In the genomic region with DNA sequence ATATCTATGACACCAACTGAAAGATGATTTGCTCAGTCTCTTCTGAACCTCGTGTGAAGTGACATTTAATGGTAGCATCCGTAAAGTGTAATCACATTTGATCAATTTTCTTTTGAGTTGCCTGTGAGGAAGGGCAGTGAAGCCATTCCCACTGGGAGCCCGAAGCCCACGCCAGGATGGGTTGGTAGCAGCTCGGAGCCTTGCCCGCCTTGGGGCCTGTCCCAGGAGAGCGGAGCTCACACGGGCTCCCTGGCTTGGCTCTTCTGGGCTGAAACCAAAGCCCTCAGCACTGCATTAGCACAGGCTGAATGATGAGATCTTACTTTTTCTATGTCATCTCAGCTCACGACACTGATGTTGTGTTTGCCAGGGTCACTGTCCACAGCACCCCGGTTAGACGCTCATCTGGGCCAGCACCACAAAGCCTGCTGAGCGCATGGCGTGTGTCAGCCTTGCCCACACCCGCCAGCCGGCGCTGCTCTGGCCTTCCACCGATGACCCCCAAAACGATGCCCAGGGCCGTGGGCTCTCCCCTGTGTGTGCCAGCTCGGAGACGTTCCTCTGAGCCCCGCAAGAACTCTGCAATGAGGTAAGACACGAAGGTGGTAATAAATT, we compare ENCODE assay signal across 36 cellular contexts.
"Had no signal": no experiment of that assay in that cellular context is flagged by ENCODE, and none has a peak within 500 bp of the region (broad histone marks: within the 10 kb centered on the region; RNA-seq: fewer than 3 reads in every experiment).

No MANE protein-coding gene starts in this region.

- FAIRE-seq: astrocyte, TTC549 had no signal

- H3K27ac ChIP-seq: body of pancreas, brain microvascular endothelial cell, breast epithelium, VCaP had no signal

- H3K27me3 Mint-ChIP-seq: activated B cell treated with CpG ODN at 0.5 μM for 24 hours; activated CD4-positive, alpha-beta memory T cell treated with anti-CD3 and anti-CD28 coated beads for 36 hours; activated CD4-positive, alpha-beta T cell treated with anti-CD3 and anti-CD28 coated beads, Interleukin-2, amount 10 ng/mL, durations not matched to agents 24 days and 14 days; activated CD8-positive, alpha-beta memory T cell treated with anti-CD3 and anti-CD28 coated beads, Interleukin-2, amount 10 ng/mL, durations not matched to agents 7 days and 5 days; activated naive CD4-positive, alpha-beta T cell treated with anti-CD3 and anti-CD28 coated beads, Interleukin-2, amount 10 ng/mL, durations not matched to agents 7 days and 5 days; activated naive CD4-positive, alpha-beta T cell treated with anti-CD3 and anti-CD28 coated beads, Interleukin-2, amount 50 U/mL, for 24 hours; activated naive CD8-positive, alpha-beta T cell; activated naive CD8-positive, alpha-beta T cell treated with anti-CD3 and anti-CD28 coated beads, Interleukin-2, amount 10 ng/mL, durations not matched to agents 7 days and 5 days; activated naive CD8-positive, alpha-beta T cell treated with anti-CD3 and anti-CD28 coated beads, Interleukin-2, amount 50 U/mL, for 24 hours; activated T-cell treated with anti-CD3 and anti-CD28 coated beads, Interleukin-2, amount 50 U/mL, for 24 hours had no signal

- H3K9me3 Mint-ChIP-seq: activated B cell treated with CpG ODN at 0.5 μM for 24 hours; activated CD4-positive, alpha-beta memory T cell treated with anti-CD3 and anti-CD28 coated beads for 36 hours; activated CD4-positive, alpha-beta T cell treated with anti-CD3 and anti-CD28 coated beads, Interleukin-2, amount 10 ng/mL, durations not matched to agents 24 days and 14 days; activated naive CD4-positive, alpha-beta T cell treated with anti-CD3 and anti-CD28 coated beads, Interleukin-2, amount 10 ng/mL, durations not matched to agents 7 days and 5 days; activated naive CD4-positive, alpha-beta T cell treated with anti-CD3 and anti-CD28 coated beads, Interleukin-2, amount 50 U/mL, for 24 hours; activated naive CD8-positive, alpha-beta T cell treated with anti-CD3 and anti-CD28 coated beads, Interleukin-2, amount 10 ng/mL, durations not matched to agents 7 days and 5 days; activated naive CD8-positive, alpha-beta T cell treated with anti-CD3 and anti-CD28 coated beads, Interleukin-2, amount 50 U/mL, for 24 hours; activated T-cell treated with anti-CD3 and anti-CD28 coated beads, Interleukin-2, amount 50 U/mL, for 24 hours; activated T-helper 2 cell treated with anti-CD3 and anti-CD28 coated beads, Interferon-gamma antibody, Interleukin-2, Interleukin-4, amounts not matched to agents 10 μg/mL and 5 μg/mL and 100 μg/mL, durations not matched to agents 14 hours and 24 hours and 36 hours; T-helper 1 cell treated with Interleukin-12 subunit alpha and Interleukin-12 subunit beta and Interleukin-4 antibody, amounts not matched to agents 30 μg/mL and 1 μg/mL, for 36 hours; T-helper 2 cell treated with Interferon-gamma antibody and Interleukin-4, amounts not matched to agents 5 μg/mL and 100 μg/mL, for 36 hours had no signal

- H3K27ac Mint-ChIP-seq: activated B cell treated with CpG ODN at 0.5 μM for 24 hours; activated CD4-positive, alpha-beta memory T cell treated with anti-CD3 and anti-CD28 coated beads for 36 hours; activated CD4-positive, alpha-beta T cell treated with anti-CD3 and anti-CD28 coated beads, Interleukin-2, amount 10 ng/mL, durations not matched to agents 24 days and 14 days; activated CD8-positive, alpha-beta memory T cell treated with anti-CD3 and anti-CD28 coated beads, Interleukin-2, amount 10 ng/mL, durations not matched to agents 7 days and 5 days; activated CD8-positive, alpha-beta T cell treated with anti-CD3 and anti-CD28 coated beads, Interleukin-2, amount 10 ng/mL, durations not matched to agents 7 days and 5 days; activated naive CD4-positive, alpha-beta T cell treated with anti-CD3 and anti-CD28 coated beads, Interleukin-2, amount 10 ng/mL, durations not matched to agents 7 days and 5 days; activated naive CD4-positive, alpha-beta T cell treated with anti-CD3 and anti-CD28 coated beads, Interleukin-2, amount 50 U/mL, for 24 hours; activated naive CD8-positive, alpha-beta T cell; activated naive CD8-positive, alpha-beta T cell treated with anti-CD3 and anti-CD28 coated beads, Interleukin-2, amount 10 ng/mL, durations not matched to agents 7 days and 5 days; activated naive CD8-positive, alpha-beta T cell treated with anti-CD3 and anti-CD28 coated beads, Interleukin-2, amount 50 U/mL, for 24 hours; activated T-cell treated with anti-CD3 and anti-CD28 coated beads, Interleukin-2, amount 50 U/mL, for 24 hours; activated T-helper 2 cell treated with anti-CD3 and anti-CD28 coated beads, Interferon-gamma antibody, Interleukin-2, Interleukin-4, amounts not matched to agents 10 μg/mL and 5 μg/mL and 100 μg/mL, durations not matched to agents 14 hours and 24 hours and 36 hours; T-helper 1 cell treated with Interleukin-12 subunit alpha and Interleukin-12 subunit beta and Interleukin-4 antibody, amounts not matched to agents 30 μg/mL and 1 μg/mL, for 36 hours; T-helper 2 cell treated with Interferon-gamma antibody and Interleukin-4, amounts not matched to agents 5 μg/mL and 100 μg/mL, for 36 hours had no signal

- H3K4me3 Mint-ChIP-seq: activated B cell treated with CpG ODN at 0.5 μM for 24 hours; activated CD4-positive, alpha-beta memory T cell treated with anti-CD3 and anti-CD28 coated beads for 36 hours; activated CD4-positive, alpha-beta T cell treated with anti-CD3 and anti-CD28 coated beads, Interleukin-2, amount 10 ng/mL, durations not matched to agents 24 days and 14 days; activated CD8-positive, alpha-beta memory T cell treated with anti-CD3 and anti-CD28 coated beads, Interleukin-2, amount 10 ng/mL, durations not matched to agents 7 days and 5 days; activated CD8-positive, alpha-beta T cell treated with anti-CD3 and anti-CD28 coated beads, Interleukin-2, amount 10 ng/mL, durations not matched to agents 7 days and 5 days; activated naive CD4-positive, alpha-beta T cell treated with anti-CD3 and anti-CD28 coated beads, Interleukin-2, amount 10 ng/mL, durations not matched to agents 7 days and 5 days; activated naive CD4-positive, alpha-beta T cell treated with anti-CD3 and anti-CD28 coated beads, Interleukin-2, amount 50 U/mL, for 24 hours; activated naive CD8-positive, alpha-beta T cell; activated naive CD8-positive, alpha-beta T cell treated with anti-CD3 and anti-CD28 coated beads, Interleukin-2, amount 10 ng/mL, durations not matched to agents 7 days and 5 days; activated naive CD8-positive, alpha-beta T cell treated with anti-CD3 and anti-CD28 coated beads, Interleukin-2, amount 50 U/mL, for 24 hours; activated T-cell treated with anti-CD3 and anti-CD28 coated beads, Interleukin-2, amount 50 U/mL, for 24 hours; T-helper 1 cell treated with Interleukin-12 subunit alpha and Interleukin-12 subunit beta and Interleukin-4 antibody, amounts not matched to agents 30 μg/mL and 1 μg/mL, for 36 hours; T-helper 2 cell treated with Interferon-gamma antibody and Interleukin-4, amounts not matched to agents 5 μg/mL and 100 μg/mL, for 36 hours had no signal

- H3K36me3 ChIP-seq: breast epithelium had no signal

- DNase-seq: activated B cell treated with CpG ODN at 0.5 μM for 24 hours; activated CD4-positive, alpha-beta memory T cell treated with anti-CD3 and anti-CD28 coated beads for 36 hours; activated CD4-positive, alpha-beta T cell treated with anti-CD3 and anti-CD28 coated beads for 4 hours; activated CD4-positive, alpha-beta T cell treated with anti-CD3 and anti-CD28 coated beads, Interleukin-2, amount 10 ng/mL, durations not matched to agents 24 days and 14 days; activated CD4-positive, alpha-beta T cell treated with anti-CD3 and anti-CD28 coated beads, Interleukin-2, amount 50 U/mL, for 1 hour; activated CD4-positive, alpha-beta T cell treated with anti-CD3 and anti-CD28 coated beads, Interleukin-2, amount 50 U/mL, for 4 hours; activated CD4-positive, CD25-positive, alpha-beta regulatory T cell treated with anti-CD3 and anti-CD28 coated beads, Interleukin-2, amount 50 U/mL, for 72 hours; activated CD8-positive, alpha-beta memory T cell treated with anti-CD3 and anti-CD28 coated beads for 24 hours; activated CD8-positive, alpha-beta memory T cell treated with anti-CD3 and anti-CD28 coated beads, Interleukin-2, amount 10 ng/mL, durations not matched to agents 7 days and 5 days; activated CD8-positive, alpha-beta memory T cell treated with anti-CD3 and anti-CD28 coated beads, Interleukin-2, amount 50 U/mL, for 48 hours; activated CD8-positive, alpha-beta T cell treated with anti-CD3 and anti-CD28 coated beads, Interleukin-2, amount 10 ng/mL, durations not matched to agents 7 days and 5 days; activated effector memory CD4-positive, alpha-beta T cell treated with Interleukin-2 at 50 U/mL for 16 hours; activated gamma-delta T cell; activated naive CD4-positive, alpha-beta T cell treated with anti-CD3 and anti-CD28 coated beads, Interleukin-2, amount 10 ng/mL, durations not matched to agents 7 days and 5 days; activated naive CD4-positive, alpha-beta T cell treated with Interleukin-2 at 50 U/mL for 16 hours; activated naive CD8-positive, alpha-beta T cell treated with anti-CD3 and anti-CD28 coated beads, Interleukin-2, amount 10 ng/mL, durations not matched to agents 7 days and 5 days; activated naive CD8-positive, alpha-beta T cell treated with anti-CD3 and anti-CD28 coated beads, Interleukin-2, amount 50 U/mL, for 24 hours; activated T-cell treated with anti-CD3 and anti-CD28 coated beads, Interleukin-2, amount 50 U/mL, for 24 hours; activated T-cell treated with anti-CD3 and anti-CD28 coated beads, Interleukin-2, amount 50 U/mL, for 48 hours; amygdala; anterior cingulate cortex; body of pancreas; brain microvascular endothelial cell; central memory CD4-positive, alpha-beta T cell; T-helper 1 cell; T-helper 2 cell; T-helper 9 cell had no signal

- ATAC-seq: activated CD8-positive, alpha-beta memory T cell treated with anti-CD3 and anti-CD28 coated beads, Interleukin-2, amount 10 ng/mL, durations not matched to agents 7 days and 5 days; activated CD8-positive, alpha-beta T cell treated with anti-CD3 and anti-CD28 coated beads, Interleukin-2, amount 10 ng/mL, durations not matched to agents 7 days and 5 days; activated naive CD8-positive, alpha-beta T cell treated with anti-CD3 and anti-CD28 coated beads, Interleukin-2, amount 50 U/mL, for 24 hours; body of pancreas had no signal

- H3K4me3 ChIP-seq: body of pancreas, breast epithelium had no signal

- H3K9me3 ChIP-seq: body of pancreas, breast epithelium had no signal

- H3K4me1 Mint-ChIP-seq: activated B cell treated with CpG ODN at 0.5 μM for 24 hours; activated CD4-positive, alpha-beta T cell treated with anti-CD3 and anti-CD28 coated beads, Interleukin-2, amount 10 ng/mL, durations not matched to agents 24 days and 14 days; activated CD8-positive, alpha-beta memory T cell treated with anti-CD3 and anti-CD28 coated beads, Interleukin-2, amount 10 ng/mL, durations not matched to agents 7 days and 5 days; activated naive CD4-positive, alpha-beta T cell treated with anti-CD3 and anti-CD28 coated beads, Interleukin-2, amount 10 ng/mL, durations not matched to agents 7 days and 5 days; activated naive CD4-positive, alpha-beta T cell treated with anti-CD3 and anti-CD28 coated beads, Interleukin-2, amount 50 U/mL, for 24 hours; activated naive CD8-positive, alpha-beta T cell treated with anti-CD3 and anti-CD28 coated beads, Interleukin-2, amount 10 ng/mL, durations not matched to agents 7 days and 5 days; activated naive CD8-positive, alpha-beta T cell treated with anti-CD3 and anti-CD28 coated beads, Interleukin-2, amount 50 U/mL, for 24 hours had no signal

- H3K27me3 ChIP-seq: body of pancreas, brain microvascular endothelial cell, breast epithelium had no signal

- H3K4me1 ChIP-seq: body of pancreas, breast epithelium had no signal

- H3K36me3 Mint-ChIP-seq: activated naive CD4-positive, alpha-beta T cell treated with anti-CD3 and anti-CD28 coated beads, Interleukin-2, amount 50 U/mL, for 24 hours; activated naive CD8-positive, alpha-beta T cell had no signal
